Comparison of ENCODE assay signal across 2 cellular contexts in the genomic region with DNA sequence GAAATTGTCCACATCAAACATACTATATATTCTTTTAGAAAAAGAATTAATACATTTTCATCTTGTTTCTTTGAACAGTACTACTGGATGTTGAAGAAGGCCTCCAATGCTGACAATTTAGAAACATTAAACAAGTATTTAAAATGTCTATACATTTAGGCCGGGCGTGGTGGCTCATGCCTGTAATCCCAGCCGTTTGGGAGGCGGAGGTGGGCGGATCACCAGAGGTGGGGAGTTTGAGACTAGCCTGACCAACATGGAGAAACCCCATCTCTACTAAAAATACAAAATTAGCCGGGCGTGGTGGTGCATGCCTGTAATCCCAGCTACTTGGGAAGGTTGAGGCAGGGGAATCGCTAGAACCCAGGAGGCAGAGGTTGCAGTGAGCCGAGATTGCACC. TPM values are rescaled to one million over a fixed set of nuclear protein-coding genes. Genes with fewer than 3 reads are reported as not detected.
"Had no signal": no experiment of that assay in that cellular context is flagged by ENCODE, and none has a peak within 500 bp of the region (broad histone marks: within the 10 kb centered on the region; RNA-seq: fewer than 3 reads in every experiment).

No MANE protein-coding gene starts in this region.

RNA-seq across cellular contexts. Expression of a gene that starts 15.0 kb away (rescaled TPM):
- total RNA-seq: activated CD8-positive, alpha-beta T cell treated with anti-CD3 and anti-CD28 coated beads, Interleukin-2, amount 10 ng/mL, durations not matched to agents 7 days and 5 days; SJSA1 had no signal
